In genomic region chr2:8555543-8555942, GRCh38 we compare ENCODE assay signal across 20 cellular contexts.
A peak's percentile ranks its signal among the peaks of the same experiment; 100 is the strongest.
DNase-seq lines count a peak whose midpoint lies in the region; ATAC-seq, FAIRE-seq and TF ChIP-seq lines count a peak whose summit lies in the region.
"Had no signal": no experiment of that assay in that cellular context is flagged by ENCODE, and none has a peak within 500 bp of the region (broad histone marks: within the 10 kb centered on the region; RNA-seq: fewer than 3 reads in every experiment).

No MANE protein-coding gene starts in this region.

- peaks cover 17% of the 10 kb centered on the region for H3K36me3 Mint-ChIP-seq in WTC11
- no peaks in the 10 kb centered on the region for H3K36me3 Mint-ChIP-seq in HFFc6 (ENCODE audit: low read depth)
- H3K36me3 Mint-ChIP-seq: CD8-positive, alpha-beta T cell had no signal

- H3K4me1 Mint-ChIP-seq in WTC11 (peaks cover 9% of the 10 kb centered on the region), HFFc6 (ENCODE audit: low read depth) (no peaks in the 10 kb centered on the region)

- POLR2A ChIA-PET in WTC11 (lab: Charles Lee), result no interaction called here

- H3K4me3 Mint-ChIP-seq in WTC11 (no peak overlapping the region), HFFc6 (no peak overlapping the region)
- H3K4me3 Mint-ChIP-seq: B cell; CD8-positive, alpha-beta T cell; GM23338 had no signal

- H3K27ac Mint-ChIP-seq in WTC11 (no peak overlapping the region), HFFc6 (no peak overlapping the region)
- H3K27ac Mint-ChIP-seq: B cell; CD8-positive, alpha-beta T cell; GM23338 had no signal

- H3K4me3 ChIP-seq in ascending aorta, result no peak overlapping the region
- H3K4me3 ChIP-seq: BLaER1 treated with 17β-estradiol and CSF1 and Interleukin-3, amounts not matched to agents 10 nM and 100 nM; GM23338 had no signal

- no peaks in the 10 kb centered on the region for H3K27me3 ChIP-seq in ascending aorta
- H3K27me3 ChIP-seq: BLaER1 treated with 17β-estradiol and CSF1 and Interleukin-3, amounts not matched to agents 10 nM and 100 nM had no signal

- ATAC-seq in WTC11, result no peak
- ATAC-seq in left colon, result no peak
- no peak for ATAC-seq in GM21723 (IDR thresholded peaks at IDR 0.05; ENCODE audit: unreplicated experiment)
- ATAC-seq: CD8-positive, alpha-beta T cell; GM23338 had no signal

- H3K9me3 Mint-ChIP-seq in WTC11 (peaks cover 28% of the 10 kb centered on the region), HFFc6 (peaks cover 10% of the 10 kb centered on the region; the same call in 1 of the 2 replicates)

- FAIRE-seq in G401.6 (lab: Jason Lieb, UNC) (peak; percentile 98), frontal cortex (lab: Jason Lieb, UNC) (peak; percentile 97)
- FAIRE-seq: GM12891, GM19239, H54, HTR-8/SVneo had no signal

- no peak for DNase-seq in WTC11 (ENCODE audit: low spot score)
- DNase-seq in frontal cortex (ENCODE audit: low spot score in 2 of 2), result no peak
- DNase-seq in HFFc6, result no peak
- DNase-seq in left colon, result no peak
- no peak for DNase-seq in ascending aorta (ENCODE audit: low spot score in 2 of 2)
- DNase-seq: 8988T; Calu3; CD8-positive, alpha-beta T cell; EL; HCEC 1CT; IMR-90 had no signal

- no peaks in the 10 kb centered on the region; the same call in 1 of the 2 replicates for H3K27me3 Mint-ChIP-seq in WTC11 (ENCODE audit: low read depth)
- peaks cover 8% of the 10 kb centered on the region for H3K27me3 Mint-ChIP-seq in HFFc6 (ENCODE audit: insufficient read depth)

- H3K9me3 ChIP-seq in ascending aorta, result peaks cover 0 to 6% of the 10 kb centered on the region in 2 donors

- TF ChIP-seq CTCF in WTC11 (IDR thresholded peaks at IDR 0.05), result no peak
- TF ChIP-seq CTCF in HFFc6 (IDR thresholded peaks at IDR 0.05), result no peak
- TF ChIP-seq CTCF in ascending aorta (IDR thresholded peaks at IDR 0.05), result no peak

- CTCF ChIA-PET in WTC11 (lab: Charles Lee), result no interaction called here

- no peaks in the 10 kb centered on the region for H3K4me1 ChIP-seq in ascending aorta

- H3K27ac ChIP-seq in ascending aorta, result no peak overlapping the region
- H3K27ac ChIP-seq: BLaER1 treated with 17β-estradiol and CSF1 and Interleukin-3, amounts not matched to agents 10 nM and 100 nM had no signal

- intact Hi-C loops in left colon (cut with DNase I, micrococcal nuclease), result no loop called here
- intact Hi-C loops in ascending aorta (cut with DNase I), result no loop called here

- H3K36me3 ChIP-seq in ascending aorta, result no peaks in the 10 kb centered on the region
- H3K36me3 ChIP-seq: BLaER1 treated with 17β-estradiol and CSF1 and Interleukin-3, amounts not matched to agents 10 nM and 100 nM had no signal

TF ChIP-seq in WTC11, 78 proteins besides CTCF, POLR2A, EP300 and RAD21:
- TF ChIP-seq HMGA2 (CRISPR knock-in tag; IDR thresholded peaks at IDR 0.05) (peak; percentile 94; the same call in 1 of the 2 replicates), ZNF263 (CRISPR knock-in tag; IDR thresholded peaks at IDR 0.05; ENCODE audit: low read depth) (no peak)
